ENCODE assay signal across 8 cellular contexts in genomic region chr15:70528270-70528706, GRCh38.
DNase-seq lines count a peak whose midpoint lies in the region; ATAC-seq and TF ChIP-seq lines count a peak whose summit lies in the region.

No MANE protein-coding gene starts in this region.

- intact Hi-C loops in activated CD4-positive, alpha-beta T cell treated with anti-CD3 and anti-CD28 coated beads, Interleukin-2, amount 10 ng/mL, durations not matched to agents 24 days and 14 days (cut with micrococcal nuclease), result loop anchor here (2.0 kb wide), 3 partner anchors 15 to 41 kb away; no protein-coding TSS in a partner anchor

- H3K9me3 Mint-ChIP-seq in activated CD4-positive, alpha-beta T cell treated with anti-CD3 and anti-CD28 coated beads, Interleukin-2, amount 10 ng/mL, durations not matched to agents 24 days and 14 days, result peaks cover 4% of the 10 kb centered on the region
- no peaks in the 10 kb centered on the region for H3K9me3 Mint-ChIP-seq in stimulated activated naive CD8-positive, alpha-beta T cell treated with anti-CD3 and anti-CD28 coated beads, Interleukin-15, Interleukin-2, amounts not matched to agents 100 ng/mL and 50 ng/mL, for 24 hours

- H3K4me2 ChIP-seq in DOHH2 (ENCODE audit: low read length) (peak overlapping the region; percentile 40), Loucy (ENCODE audit: low read depth, low read length, poor library complexity, severe bottlenecking) (peak overlapping the region; percentile 92)

- no peaks in the 10 kb centered on the region for H3K36me3 ChIP-seq in DOHH2 (ENCODE audit: control insufficient read depth, low read length)
- H3K36me3 ChIP-seq in Loucy (ENCODE audit: insufficient read depth, low read length), result no peaks in the 10 kb centered on the region

- H3K4me1 ChIP-seq in DOHH2 (ENCODE audit: control insufficient read depth, low read length), result peaks cover 9% of the 10 kb centered on the region
- H3K4me1 ChIP-seq in Loucy (ENCODE audit: insufficient read depth, low read length, poor library complexity, severe bottlenecking), result peaks cover 88% of the 10 kb centered on the region

- no peaks in the 10 kb centered on the region for H3K9me2 ChIP-seq in DOHH2 (replicated peaks; ENCODE audit: control insufficient read depth, low read length)
- H3K9me2 ChIP-seq in Loucy (replicated peaks; ENCODE audit: low read depth, low read length), result no peaks in the 10 kb centered on the region

- H3F3A ChIP-seq in DOHH2 (ENCODE audit: control insufficient read depth, insufficient read depth) (no peaks in the 10 kb centered on the region), Loucy (ENCODE audit: low read depth) (no peaks in the 10 kb centered on the region)

- peak overlapping the region; percentile 74 for H3K27ac Mint-ChIP-seq in activated CD4-positive, alpha-beta T cell treated with anti-CD3 and anti-CD28 coated beads, Interleukin-2, amount 10 ng/mL, durations not matched to agents 24 days and 14 days
- H3K27ac Mint-ChIP-seq in stimulated activated naive CD8-positive, alpha-beta T cell treated with anti-CD3 and anti-CD28 coated beads, Interleukin-15, Interleukin-2, amounts not matched to agents 100 ng/mL and 50 ng/mL, for 24 hours, result peak overlapping the region; percentile 86

- H2AFZ ChIP-seq in Loucy (ENCODE audit: low read length), result no peak overlapping the region

- H3K9ac ChIP-seq in Loucy (ENCODE audit: low read depth, low read length, poor library complexity, severe bottlenecking), result peak overlapping the region; percentile 68

- H3K9me3 ChIP-seq in DOHH2 (ENCODE audit: control insufficient read depth, insufficient read depth, low read length) (no peaks in the 10 kb centered on the region), Loucy (ENCODE audit: insufficient read depth, low read depth, low read length) (no peaks in the 10 kb centered on the region)

- H3K27me3 ChIP-seq in DOHH2 (ENCODE audit: control insufficient read depth, low read length) (peaks cover 32% of the 10 kb centered on the region), Loucy (ENCODE audit: insufficient read depth, low read length, poor library complexity, severe bottlenecking) (no peaks in the 10 kb centered on the region)

- H3K27ac ChIP-seq in DOHH2 (ENCODE audit: low read depth, low read length), result no peak overlapping the region

- H4K20me1 ChIP-seq in DOHH2 (ENCODE audit: control insufficient read depth, insufficient read depth, low read depth, low read length) (no peaks in the 10 kb centered on the region), Loucy (ENCODE audit: insufficient read depth, low read length, poor library complexity, severe bottlenecking) (no peaks in the 10 kb centered on the region)

- peak; percentile 92 for DNase-seq in activated CD4-positive, alpha-beta T cell treated with anti-CD3 and anti-CD28 coated beads, Interleukin-2, amount 10 ng/mL, durations not matched to agents 24 days and 14 days
- DNase-seq in fibroblast of pulmonary artery (ENCODE audit: low read depth) (peak; percentile 50), NCI-H82 (lab: John Stamatoyannopoulos, UW) (no peak), NCI-H1436 treated with DMSO at 0.1 percent for 48 hours (lab: John Stamatoyannopoulos, UW) (no peak)

- H3K79me2 ChIP-seq in DOHH2 (ENCODE audit: control insufficient read depth, low read length), result no peaks in the 10 kb centered on the region
- peaks cover 54% of the 10 kb centered on the region for H3K79me2 ChIP-seq in Loucy (ENCODE audit: insufficient read depth, low read length)

- H3K4me1 Mint-ChIP-seq in activated CD4-positive, alpha-beta T cell treated with anti-CD3 and anti-CD28 coated beads, Interleukin-2, amount 10 ng/mL, durations not matched to agents 24 days and 14 days, result peaks cover 43% of the 10 kb centered on the region
- peaks cover 48% of the 10 kb centered on the region for H3K4me1 Mint-ChIP-seq in stimulated activated naive CD8-positive, alpha-beta T cell treated with anti-CD3 and anti-CD28 coated beads, Interleukin-15, Interleukin-2, amounts not matched to agents 100 ng/mL and 50 ng/mL, for 24 hours (ENCODE audit: low read depth)

- peak; percentile 79 for ATAC-seq in GM21576 (IDR thresholded peaks at IDR 0.05; ENCODE audit: unreplicated experiment)

- H3K36me3 Mint-ChIP-seq in activated CD4-positive, alpha-beta T cell treated with anti-CD3 and anti-CD28 coated beads, Interleukin-2, amount 10 ng/mL, durations not matched to agents 24 days and 14 days (ENCODE audit: low read depth), result peaks cover 4% of the 10 kb centered on the region
- peaks cover 3% of the 10 kb centered on the region for H3K36me3 Mint-ChIP-seq in stimulated activated naive CD8-positive, alpha-beta T cell treated with anti-CD3 and anti-CD28 coated beads, Interleukin-15, Interleukin-2, amounts not matched to agents 100 ng/mL and 50 ng/mL, for 24 hours (ENCODE audit: low read depth)

- 0 out of 2 replicates have a peak overlapping the region, but pooled peaks have one; percentile 11 for H3K4me3 ChIP-seq in DOHH2 (ENCODE audit: low read length)
- peak overlapping the region; percentile 72 for H3K4me3 ChIP-seq in Loucy (ENCODE audit: low read length, poor library complexity, severe bottlenecking)
- H3K4me3 ChIP-seq in fibroblast of pulmonary artery (replicated peaks; ENCODE audit: low read depth, low read length), result no peak overlapping the region

- TF ChIP-seq CTCF in DOHH2 (IDR thresholded peaks at IDR 0.05; ENCODE audit: low read depth, low read length, poor library complexity, severe bottlenecking) (no peak), Loucy (conservative IDR thresholded peaks at IDR 0.05; ENCODE audit: low read length) (no peak), fibroblast of pulmonary artery (IDR thresholded peaks at IDR 0.05; ENCODE audit: low read length, missing control alignments) (no peak)

- H3K27me3 Mint-ChIP-seq in activated CD4-positive, alpha-beta T cell treated with anti-CD3 and anti-CD28 coated beads, Interleukin-2, amount 10 ng/mL, durations not matched to agents 24 days and 14 days, result peaks cover 5% of the 10 kb centered on the region
- no peaks in the 10 kb centered on the region for H3K27me3 Mint-ChIP-seq in stimulated activated naive CD8-positive, alpha-beta T cell treated with anti-CD3 and anti-CD28 coated beads, Interleukin-15, Interleukin-2, amounts not matched to agents 100 ng/mL and 50 ng/mL, for 24 hours

- peak overlapping the region; percentile 79 for H3K4me3 Mint-ChIP-seq in activated CD4-positive, alpha-beta T cell treated with anti-CD3 and anti-CD28 coated beads, Interleukin-2, amount 10 ng/mL, durations not matched to agents 24 days and 14 days
- H3K4me3 Mint-ChIP-seq in stimulated activated naive CD8-positive, alpha-beta T cell treated with anti-CD3 and anti-CD28 coated beads, Interleukin-15, Interleukin-2, amounts not matched to agents 100 ng/mL and 50 ng/mL, for 24 hours, result peak overlapping the region; percentile 75

Comparison
In these comparisons a context has a peak if more than half of its experiments do, and no peak if none do; other contexts are left out.
1. DNase-seq: peak in activated CD4-positive, alpha-beta T cell treated with anti-CD3 and anti-CD28 coated beads, Interleukin-2, amount 10 ng/mL, durations not matched to agents 24 days and 14 days (single experiment) and fibroblast of pulmonary artery (single experiment); none in NCI-H82 (single experiment) and NCI-H1436 treated with DMSO at 0.1 percent for 48 hours (single experiment).